8 cellular contexts compared by ENCODE assay signal in genomic region chr11:46361283-46362145, GRCh38. TPM values are rescaled to one million over a fixed set of nuclear protein-coding genes. Genes with fewer than 3 reads are reported as not detected.
DNase-seq lines count a peak whose midpoint lies in the region; ATAC-seq and TF ChIP-seq lines count a peak whose summit lies in the region.

No MANE protein-coding gene starts in this region.

- H3K4me2 ChIP-seq in HCT116 (ENCODE audit: low read length), result no peak overlapping the region

- peaks cover 20 to 40% of the 10 kb centered on the region in 2 experiments for H3K4me1 ChIP-seq in HCT116 (ENCODE audit: control insufficient read depth in 1 of 2, insufficient read depth in 2 of 2, low read length in 2 of 2)
- peaks cover 37 to 77% (median 51%) of the 10 kb centered on the region in 4 donors for H3K4me1 ChIP-seq in upper lobe of left lung

- no TSS peak for BruUV-seq in HCT116 (replicated peaks; lab: Mats Ljungman, UMichigan)

- peaks cover 63% of the 10 kb centered on the region for H3K79me2 ChIP-seq in HCT116 (ENCODE audit: insufficient read depth, low read length)

- RAD21 ChIA-PET in HCT116 (lab: Charles Lee; ENCODE audit: low non-redundant PET in 1 of 2, low total read pairs in 2 of 2, uncharacterized antibody in 2 of 2, unreplicated experiment in 2 of 2), result no interaction called here

- no peaks in the 10 kb centered on the region for H3K36me3 ChIP-seq in HCT116 (ENCODE audit: control insufficient read depth in 1 of 2, insufficient read depth in 2 of 2, low read length in 2 of 2)
- peaks cover 0 to 5% (median 2%) of the 10 kb centered on the region in 4 donors for H3K36me3 ChIP-seq in upper lobe of left lung

- ATAC-seq in HCT116, result no peak
- peak; percentile 74 to 83 for ATAC-seq in upper lobe of left lung (ENCODE audit: low FRiP score in 2 of 2)

- H4K20me1 ChIP-seq in HCT116 (ENCODE audit: insufficient read depth), result no peaks in the 10 kb centered on the region

- peak overlapping the region; percentile 47; the same call in 1 of the 2 replicates for H3K27ac ChIP-seq in HCT116 (ENCODE audit: low read depth, low read length)
- peak overlapping the region; percentile 67 to 91 (median 83) for H3K27ac ChIP-seq in upper lobe of left lung

- intact Hi-C loops in HCT116 (cut with micrococcal nuclease), result no loop called here

- TF ChIP-seq POLR2A in HCT116 (IDR thresholded peaks at IDR 0.05; ENCODE audit: borderline replicate concordance, extremely low read depth, insufficient read depth, insufficient read length), result no peak
- TF ChIP-seq POLR2A in upper lobe of left lung (IDR thresholded peaks at IDR 0.05), result peak in 3 of 4 donors; percentile 18 to 48 (median 34)

- peak; percentile 48 for DNase-seq in GM12864 (ENCODE audit: low read depth)
- no peak for DNase-seq in HCT116 (ENCODE audit: low read depth, low spot score)
- peak; percentile 39 for DNase-seq in NCI-H1436 treated with DMSO at 0.1 percent for 48 hours (lab: John Stamatoyannopoulos, UW)
- DNase-seq in activated CD4-positive, alpha-beta T cell treated with anti-CD3 and anti-CD28 coated beads, Interleukin-2, amount 50 U/mL, for 1 hour, result peak; percentile 60
- DNase-seq in endothelial cell (ENCODE audit: low spot score), result no peak
- DNase-seq in nephron progenitor cell, result peak; percentile 42
- DNase-seq in upper lobe of left lung, result peak; percentile 71 to 88
- no peak for DNase-seq in NK-92 treated with Interleukin-12 subunit alpha and Interleukin-12 subunit beta, amount 100 ng/mL, for 24 hours (lab: John Stamatoyannopoulos, UW)

- H3K4me1 Mint-ChIP-seq in endothelial cell (ENCODE audit: unreplicated experiment) (peaks cover 23% of the 10 kb centered on the region), nephron progenitor cell (peaks cover 66% of the 10 kb centered on the region)

- no peaks in the 10 kb centered on the region for H3K9me2 ChIP-seq in HCT116 (ENCODE audit: insufficient read depth)

- no peak overlapping the region for H3K4me3 Mint-ChIP-seq in endothelial cell (ENCODE audit: unreplicated experiment)
- H3K4me3 Mint-ChIP-seq in nephron progenitor cell, result peak overlapping the region; percentile 65

- peaks cover 3% of the 10 kb centered on the region for H3K36me3 Mint-ChIP-seq in endothelial cell (ENCODE audit: low read depth, unreplicated experiment)
- H3K36me3 Mint-ChIP-seq in nephron progenitor cell (ENCODE audit: low read depth), result no peaks in the 10 kb centered on the region

- H3K27me3 Mint-ChIP-seq in endothelial cell (ENCODE audit: unreplicated experiment) (peaks cover 9% of the 10 kb centered on the region), nephron progenitor cell (ENCODE audit: low read depth, poor library complexity) (peaks cover 4% of the 10 kb centered on the region)

- no peaks in the 10 kb centered on the region for H3K27me3 ChIP-seq in HCT116 (ENCODE audit: insufficient read depth, low read length)
- H3K27me3 ChIP-seq in upper lobe of left lung, result no peaks in the 10 kb centered on the region

- no peak overlapping the region for H2AFZ ChIP-seq in HCT116 (ENCODE audit: low read depth, low read length, poor library complexity, severe bottlenecking)

- H3K27ac Mint-ChIP-seq in endothelial cell (ENCODE audit: unreplicated experiment) (peak overlapping the region; percentile 84), nephron progenitor cell (peak overlapping the region; percentile 67)

- H3K9me3 ChIP-seq in HCT116 (ENCODE audit: control insufficient read depth in 1 of 2, insufficient read depth in 1 of 2, low read depth in 1 of 2, low read length in 2 of 2) (no peaks in the 10 kb centered on the region), upper lobe of left lung (no peaks in the 10 kb centered on the region)

- POLR2A ChIA-PET in HCT116 (lab: Charles Lee), result interaction anchor here (0.8 kb wide), 1 partner anchor 118 kb away, joined by 3 read pairs; no protein-coding TSS in a partner anchor

- TF ChIP-seq CTCF in GM12864 (IDR thresholded peaks at IDR 0.05; ENCODE audit: low read depth, low read length, missing control alignments) (no peak), HCT116 (IDR thresholded peaks at IDR 0.05 in 2 of 3, conservative IDR thresholded peaks at IDR 0.05 in 1 of 3; ENCODE audit: borderline replicate concordance in 1 of 3, insufficient read depth in 1 of 3, low read depth in 2 of 3, low read length in 2 of 3) (no peak), endothelial cell (IDR thresholded peaks at IDR 0.05; ENCODE audit: unreplicated experiment) (no peak), nephron progenitor cell (IDR thresholded peaks at IDR 0.05) (no peak), upper lobe of left lung (IDR thresholded peaks at IDR 0.05) (no peak)

- H3K9me3 Mint-ChIP-seq in endothelial cell (ENCODE audit: unreplicated experiment) (no peaks in the 10 kb centered on the region), nephron progenitor cell (no peaks in the 10 kb centered on the region)

- H3K9ac ChIP-seq in HCT116 (ENCODE audit: low read length), result no peak overlapping the region

- no peak for TF ChIP-seq RAD21 in HCT116 (IDR thresholded peaks at IDR 0.05; ENCODE audit: low read depth)

- 21 to 35% methylated on average over 11 to 14 of the region's 26 CpGs for WGBS in upper lobe of left lung, 2 donors

- H3K4me3 ChIP-seq in GM12864 (ENCODE audit: low read depth, low read length) (peak overlapping the region; percentile 50), HCT116 (replicated peaks in 1 of 2; ENCODE audit: low read depth in 1 of 2, low read length in 2 of 2) (no peak overlapping the region), upper lobe of left lung (peak overlapping the region in 3 of 4 donors; percentile 6 to 43 (median 31))

- CTCF ChIA-PET in HCT116 (lab: Charles Lee), result interaction anchor here (2.2 to 2.5 kb wide), 2 partner anchors 9 to 22 kb away, joined by 6 to 10 read pairs; no protein-coding TSS in a partner anchor

- no peak for TF ChIP-seq EP300 in upper lobe of left lung (IDR thresholded peaks at IDR 0.05)

TF ChIP-seq in HCT116, 20 proteins besides CTCF, POLR2A, EP300 and RAD21:
- TF ChIP-seq POLR2AphosphoS5 (IDR thresholded peaks at IDR 0.05; ENCODE audit: low read depth, low read length), result no peak
- TF ChIP-seq TCF7L2 (IDR thresholded peaks at IDR 0.05; ENCODE audit: borderline replicate concordance, extremely low read depth, insufficient read depth, insufficient read length), result no peak
- no peak for TF ChIP-seq MAX (IDR thresholded peaks at IDR 0.05)
- TF ChIP-seq ELF1 (IDR thresholded peaks at IDR 0.05; ENCODE audit: borderline replicate concordance, low read depth), result no peak
- TF ChIP-seq YY1 (IDR thresholded peaks at IDR 0.05; ENCODE audit: extremely low read depth, insufficient replicate concordance, low read depth, low read length), result no peak
- TF ChIP-seq CBX3 (IDR thresholded peaks at IDR 0.05; ENCODE audit: low read depth), result no peak
- TF ChIP-seq FOSL1 (IDR thresholded peaks at IDR 0.05; ENCODE audit: low read depth), result no peak
- no peak for TF ChIP-seq ATF3 (IDR thresholded peaks at IDR 0.05)
- no peak for TF ChIP-seq SRF (IDR thresholded peaks at IDR 0.05; ENCODE audit: low read depth)
- no peak for TF ChIP-seq SIN3A (IDR thresholded peaks at IDR 0.05; ENCODE audit: low read depth)
- TF ChIP-seq REST (IDR thresholded peaks at IDR 0.05; ENCODE audit: low read depth), result no peak
- no peak for TF ChIP-seq SP1 (IDR thresholded peaks at IDR 0.05; ENCODE audit: low read depth)

RNA-seq across cellular contexts. Expression of gene DGKZ, which starts 14.3 kb away (rescaled TPM):
- total RNA-seq in HCT116 (2021; ENCODE audit: unreplicated experiment), result 70.2 TPM
- 67.3 and 69.5 TPM in 2 replicates for polyA plus RNA-seq in HCT116 (2012)
- total RNA-seq in endothelial cell (ENCODE audit: unreplicated experiment), result 127 TPM
- total RNA-seq in upper lobe of left lung, result 100 to 1,000 TPM in 2 of 6 donors, 10 to 100 TPM in 4; 55.1 to 145 (median 65.5) TPM

RNA-seq across cellular contexts. Expression of gene MDK, which starts 20.0 kb away (rescaled TPM):
- total RNA-seq in HCT116 (2021; ENCODE audit: unreplicated experiment), result 286 TPM
- polyA plus RNA-seq in HCT116 (2012), result 442 and 447 TPM in 2 replicates
- total RNA-seq in endothelial cell (ENCODE audit: unreplicated experiment), result 553 TPM
- total RNA-seq in upper lobe of left lung, result 10 to 100 TPM in 5 of 6 donors, not detected in 1; 14.3 to 44.8 (median 34.1) TPM

RNA-seq across cellular contexts. Expression of gene CHRM4, which starts 30.1 kb away (rescaled TPM):
- total RNA-seq in HCT116 (2021; ENCODE audit: unreplicated experiment), result 1.1 TPM
- polyA plus RNA-seq in HCT116 (2012), result 2.5 and 2.9 TPM in 2 replicates
- total RNA-seq in endothelial cell (ENCODE audit: unreplicated experiment), result not detected
- 1 to 10 TPM in 1 of 6 donors, under 1 TPM in 3, not detected in 2; 0.34 to 1.4 (median 0.53) TPM for total RNA-seq in upper lobe of left lung

Comparison
In these comparisons a context has a peak if more than half of its experiments do, and no peak if none do; other contexts are left out.
1. DNase-seq: peak in GM12864 (single experiment), NCI-H1436 treated with DMSO at 0.1 percent for 48 hours (single experiment), activated CD4-positive, alpha-beta T cell treated with anti-CD3 and anti-CD28 coated beads, Interleukin-2, amount 50 U/mL, for 1 hour (single experiment), nephron progenitor cell (single experiment) and upper lobe of left lung (2 of 2); none in HCT116 (single experiment), endothelial cell (single experiment) and NK-92 treated with Interleukin-12 subunit alpha and Interleukin-12 subunit beta, amount 100 ng/mL, for 24 hours (single experiment).
2. H3K4me3 ChIP-seq: peak in GM12864 (single experiment) and upper lobe of left lung (3 of 4); none in HCT116 (0 of 2).